In the genomic region with DNA sequence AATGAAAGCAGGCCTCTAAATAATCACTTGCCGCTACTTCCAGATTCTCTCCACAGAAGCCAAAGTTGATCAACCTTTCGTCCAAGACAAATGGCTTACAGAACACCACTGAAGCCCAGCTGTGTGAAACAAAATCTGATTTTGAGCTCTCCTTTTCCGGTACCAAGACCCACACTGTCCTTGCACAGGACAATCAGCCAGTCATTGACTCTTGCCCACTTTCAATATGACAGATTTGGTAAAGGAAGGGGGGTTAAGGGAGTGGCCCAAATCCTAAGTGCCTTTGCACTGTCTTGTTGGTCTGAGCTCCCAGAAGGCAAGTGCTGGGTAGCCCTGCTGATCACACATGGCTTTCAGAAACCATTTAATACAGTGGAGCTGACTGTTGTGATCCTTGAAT, we compare ENCODE assay signal across 19 cellular contexts.
DNase-seq lines count a peak whose midpoint lies in the region; ATAC-seq and TF ChIP-seq lines count a peak whose summit lies in the region.
"Had no signal": no experiment of that assay in that cellular context is flagged by ENCODE, and none has a peak within 500 bp of the region (broad histone marks: within the 10 kb centered on the region; RNA-seq: fewer than 3 reads in every experiment).

No MANE protein-coding gene starts in this region.

- H3K9me3 ChIP-seq in right cardiac atrium (ENCODE audit: control insufficient read depth, low read length) = no peaks in the 10 kb centered on the region
- H3K9me3 ChIP-seq in heart left ventricle = no peaks in the 10 kb centered on the region
- H3K9me3 ChIP-seq: pancreas had no signal

- 66% methylated on average over 3 of the region's 3 CpGs for WGBS in right cardiac atrium
- WGBS in heart left ventricle, 4 donors = 76 to 90% (median 86%) methylated on average over 3 of the region's 3 CpGs

- peak in 1 of 2 donors; percentile 8 for ATAC-seq in right cardiac atrium
- no peak for ATAC-seq in heart left ventricle
- ATAC-seq in HG02571 (IDR thresholded peaks at IDR 0.05; ENCODE audit: unreplicated experiment) = peak; percentile 63
- ATAC-seq in HG03342 (IDR thresholded peaks at IDR 0.05; ENCODE audit: unreplicated experiment) = peak; percentile 86
- ATAC-seq in HG02840 (IDR thresholded peaks at IDR 0.05; ENCODE audit: low FRiP score, unreplicated experiment) = no peak
- ATAC-seq: Panc1, pancreas had no signal

- TF ChIP-seq POLR2A in heart left ventricle (IDR thresholded peaks at IDR 0.05) = no peak

- peaks cover 0 to 8% (median 0%) of the 10 kb centered on the region in 9 donors for H3K36me3 ChIP-seq in heart left ventricle
- H3K36me3 ChIP-seq: pancreas had no signal

- no peaks in the 10 kb centered on the region for H3K27me3 ChIP-seq in right cardiac atrium (ENCODE audit: control insufficient read depth, insufficient read depth)
- no peaks in the 10 kb centered on the region for H3K27me3 ChIP-seq in heart left ventricle
- H3K27me3 ChIP-seq: pancreas had no signal

- peaks cover 9% of the 10 kb centered on the region for H3K4me1 ChIP-seq in right cardiac atrium (ENCODE audit: control insufficient read depth, insufficient read depth, low read length)
- peaks cover 0 to 44% (median 4%) of the 10 kb centered on the region in 12 donors for H3K4me1 ChIP-seq in heart left ventricle
- H3K4me1 ChIP-seq: pancreas had no signal

- intact Hi-C loops in right cardiac atrium (cut with DNase I) = no loop called here
- intact Hi-C loops in heart left ventricle (cut with DNase I) = no loop called here

- no peak overlapping the region for H3K4me3 ChIP-seq in right cardiac atrium (ENCODE audit: low read length)
- H3K4me3 ChIP-seq in heart left ventricle = no peak overlapping the region
- H3K4me3 ChIP-seq: pancreas had no signal

- no peak for TF ChIP-seq CTCF in heart left ventricle (IDR thresholded peaks at IDR 0.05)

- H3K27ac ChIP-seq in right cardiac atrium (ENCODE audit: low read length) (peak overlapping the region; percentile 54), heart left ventricle (no peak overlapping the region)
- H3K27ac ChIP-seq: pancreas had no signal

- DNase-seq in right cardiac atrium (no peak), heart left ventricle (no peak), NCI-H1105 treated with DMSO at 0.1 percent for 48 hours (lab: John Stamatoyannopoulos, UW) (no peak)
- no peak for DNase-seq in stimulated activated naive CD4-positive, alpha-beta T cell (lab: John Stamatoyannopoulos, UW)
- DNase-seq in activated CD4-positive, alpha-beta T cell treated with anti-CD3 and anti-CD28 coated beads, Interleukin-2, amount 50 U/mL, for 4 hours = no peak
- DNase-seq: activated CD4-positive, CD25-positive, alpha-beta regulatory T cell treated with anti-CD3 and anti-CD28 coated beads, Interleukin-2, amount 50 U/mL, for 72 hours; activated naive CD8-positive, alpha-beta T cell treated with anti-CD3 and anti-CD28 coated beads, Interleukin-2, amount 10 ng/mL, durations not matched to agents 7 days and 5 days; caudate nucleus; foreskin melanocyte; H9; immature natural killer cell; midbrain; NCI-H2081; NCI-H526 treated with DMSO at 0.1 percent for 48 hours; pancreas had no signal

Comparison
In these comparisons a context has a peak if more than half of its experiments do, and no peak if none do; other contexts are left out.
1. ATAC-seq: peak in HG02571 (single experiment) and HG03342 (single experiment); none in heart left ventricle (0 of 4) and HG02840 (single experiment).